ENCODE assay signal across 1 cellular context in genomic region chr11:64845125-64845735, GRCh38.
A peak's percentile ranks its signal among the peaks of the same experiment; 100 is the strongest.
TF ChIP-seq lines count a peak whose summit lies in the region.

No MANE protein-coding gene starts in this region.

TF ChIP-seq in K562, 482 proteins besides CTCF, POLR2A, EP300 and RAD21 (continued from another document and continues in another):
- TF ChIP-seq AFF1 (IDR thresholded peaks at IDR 0.05; ENCODE audit: low read depth in 1 of 2, partially characterized antibody in 2 of 2): peak in 1 of 2 experiments; percentile 12
- peak; percentile 99 for TF ChIP-seq ADNP (tag; IDR thresholded peaks at IDR 0.05)
- no peak for TF ChIP-seq NEUROD1 (IDR thresholded peaks at IDR 0.05; ENCODE audit: borderline replicate concordance, low read depth, low read length, partially characterized antibody)
- TF ChIP-seq ESRRB (CRISPR knock-in tag; IDR thresholded peaks at IDR 0.05; ENCODE audit: borderline replicate concordance): no peak
- TF ChIP-seq MTA2 (IDR thresholded peaks at IDR 0.05; ENCODE audit: low read depth): no peak
- TF ChIP-seq CEBPG (CRISPR knock-in tag; IDR thresholded peaks at IDR 0.05): peak; percentile 85
- peak in 1 of 2 experiments; percentile 68; a peak in 2 of 4 replicates for TF ChIP-seq CEBPG (tag; conservative IDR thresholded peaks at IDR 0.05 in 1 of 2, IDR thresholded peaks at IDR 0.05 in 1 of 2)
- TF ChIP-seq ZNF644 (tag; IDR thresholded peaks at IDR 0.05; ENCODE audit: low read depth): no peak
- no peak for TF ChIP-seq THAP7 (CRISPR knock-in tag; IDR thresholded peaks at IDR 0.05)
- TF ChIP-seq ATF6 (CRISPR knock-in tag; IDR thresholded peaks at IDR 0.05): no peak
- no peak for TF ChIP-seq ZNF311 (CRISPR knock-in tag; IDR thresholded peaks at IDR 0.05)
- 0 out of 2 replicates have a peak, but pooled peaks have one; percentile 7 for TF ChIP-seq CBFA2T3 (IDR thresholded peaks at IDR 0.05)
- no peak for TF ChIP-seq ZNF584 (CRISPR knock-in tag; IDR thresholded peaks at IDR 0.05; ENCODE audit: low read depth)
- TF ChIP-seq ZNF740 (CRISPR knock-in tag; IDR thresholded peaks at IDR 0.05): no peak
- peak in 1 of 2 experiments; percentile 17; a peak in 1 of 4 replicates for TF ChIP-seq ZNF740 (tag; IDR thresholded peaks at IDR 0.05)
- TF ChIP-seq CHD1 (IDR thresholded peaks at IDR 0.05; ENCODE audit: low read length): peak; percentile 37
- no peak for TF ChIP-seq ETS1 (conservative IDR thresholded peaks at IDR 0.05; ENCODE audit: control insufficient read depth, low read depth, low read length)
- TF ChIP-seq BHLHE40 (IDR thresholded peaks at IDR 0.05; ENCODE audit: low read length): 0 out of 2 replicates have a peak, but pooled peaks have one; percentile 1
- no peak for TF ChIP-seq ZNF146 (CRISPR knock-in tag; IDR thresholded peaks at IDR 0.05; ENCODE audit: unreplicated experiment)
- no peak for TF ChIP-seq RBM15 (IDR thresholded peaks at IDR 0.05; ENCODE audit: insufficient read depth, low read length)
- TF ChIP-seq CREB3 (tag; conservative IDR thresholded peaks at IDR 0.05; ENCODE audit: low read depth): no peak
- TF ChIP-seq ZNF143 (CRISPR knock-in tag; IDR thresholded peaks at IDR 0.05): peak; percentile 68
- TF ChIP-seq NBN (IDR thresholded peaks at IDR 0.05; ENCODE audit: low read depth): peak; percentile 74
- 0 out of 2 replicates have a peak, but pooled peaks have one; percentile 36 for TF ChIP-seq SNIP1 (IDR thresholded peaks at IDR 0.05; ENCODE audit: low read depth)
- no peak for TF ChIP-seq NFIX (CRISPR knock-in tag; IDR thresholded peaks at IDR 0.05; ENCODE audit: low read depth)
- no peak for TF ChIP-seq ZBTB2 (IDR thresholded peaks at IDR 0.05)
- TF ChIP-seq GABPB1 (CRISPR knock-in tag; IDR thresholded peaks at IDR 0.05): peak; percentile 63
- 0 out of 4 replicates have a peak, but pooled peaks of 1 of the 2 experiments have one; percentile 51 for TF ChIP-seq MLLT1 (IDR thresholded peaks at IDR 0.05)
- no peak for TF ChIP-seq BCLAF1 (IDR thresholded peaks at IDR 0.05; ENCODE audit: borderline replicate concordance in 1 of 2, control insufficient read depth in 1 of 2, low read depth in 2 of 2, low read length in 1 of 2)
- TF ChIP-seq MITF (IDR thresholded peaks at IDR 0.05): no peak
- TF ChIP-seq E4F1 (CRISPR knock-in tag; IDR thresholded peaks at IDR 0.05; ENCODE audit: borderline replicate concordance): no peak
- TF ChIP-seq BRF2 (IDR thresholded peaks at IDR 0.05; ENCODE audit: borderline replicate concordance, insufficient read depth, insufficient read length): no peak
- no peak for TF ChIP-seq ZNF408 (CRISPR knock-in tag; IDR thresholded peaks at IDR 0.05; ENCODE audit: low read depth)
